9 cellular contexts compared by ENCODE assay signal in genomic region chr17:42512733-42513251, GRCh38. TPM values are rescaled to one million over a fixed set of nuclear protein-coding genes. Genes with fewer than 3 reads are reported as not detected.
DNase-seq lines count a peak whose midpoint lies in the region; ATAC-seq and TF ChIP-seq lines count a peak whose summit lies in the region.
"Had no signal": no experiment of that assay in that cellular context is flagged by ENCODE, and none has a peak within 500 bp of the region (broad histone marks: within the 10 kb centered on the region; RNA-seq: fewer than 3 reads in every experiment).

No MANE protein-coding gene starts in this region.

- ATAC-seq in IMR-90 (ENCODE audit: low read depth) (peak; percentile 50), GM21619 (IDR thresholded peaks at IDR 0.05; ENCODE audit: unreplicated experiment) (no peak)

- H2AK9ac ChIP-seq in IMR-90 (replicated peaks; ENCODE audit: low read depth, low read length, poor library complexity): peak overlapping the region; percentile 25

- H2BK15ac ChIP-seq in IMR-90 (ENCODE audit: low read depth, low read length): no peak overlapping the region

- H3K36me3 ChIP-seq in IMR-90 (ENCODE audit: control insufficient read depth, insufficient read depth, low read length) (peaks cover 18% of the 10 kb centered on the region), tibial artery (peaks cover 12 to 60% (median 46%) of the 10 kb centered on the region in 3 donors), neural progenitor cell (no peaks in the 10 kb centered on the region)

- H3K4me1 ChIP-seq in IMR-90 (ENCODE audit: control insufficient read depth, insufficient read depth, low read length) (peaks cover 38% of the 10 kb centered on the region), tibial artery (peaks cover 0 to 63% (median 51%) of the 10 kb centered on the region in 4 donors), neural progenitor cell (peaks cover 3% of the 10 kb centered on the region)

- H3K27ac ChIP-seq in IMR-90 (ENCODE audit: insufficient read depth, low read length) (peak overlapping the region; percentile 77; the same call in 1 of the 2 replicates), layer of hippocampus (ENCODE audit: low read depth, low read length) (peak overlapping the region; percentile 86), tibial artery (peak overlapping the region; percentile 92), neural progenitor cell (no peak overlapping the region)

- no peak overlapping the region for H3K56ac ChIP-seq in IMR-90 (ENCODE audit: extremely low read depth, insufficient read depth, low read length)

- H2AFZ ChIP-seq in IMR-90 (replicated peaks; ENCODE audit: low read length, poor library complexity) (no peak overlapping the region), neural progenitor cell (replicated peaks) (no peak overlapping the region)

- intact Hi-C loops in IMR-90 (cut with micrococcal nuclease): no loop called here
- intact Hi-C loops in tibial artery (cut with DNase I; ENCODE audit: low total_unique reads): loop anchor here (5.0 kb wide), 1 partner anchor 85 kb away; no protein-coding TSS in a partner anchor

- H4K5ac ChIP-seq in IMR-90 (ENCODE audit: low read depth, low read length): peak overlapping the region; percentile 76

- peak overlapping the region; percentile 5; the same call in 1 of the 2 replicates for H2BK20ac ChIP-seq in IMR-90 (ENCODE audit: low read depth, low read length)

- H4K8ac ChIP-seq in IMR-90 (ENCODE audit: low read depth in 2 of 2, low read length in 2 of 2): 0 out of 4 replicates have a peak overlapping the region, but pooled peaks of 1 of the 2 experiments have one; percentile 32

- peaks cover 31% of the 10 kb centered on the region for H3K36me3 Mint-ChIP-seq in neural progenitor cell

- peaks cover 20% of the 10 kb centered on the region for H3K9me1 ChIP-seq in IMR-90 (ENCODE audit: insufficient read depth, low read length)

- dilution Hi-C loops in IMR-90 (cut with HindIII; ENCODE audit: low sequenced_read_pairs, unreplicated experiment): no loop called here

- no peak for TF ChIP-seq CTCF in IMR-90 (conservative IDR thresholded peaks at IDR 0.05; ENCODE audit: low read depth, low read length)
- no peak for TF ChIP-seq CTCF in tibial artery (IDR thresholded peaks at IDR 0.05)
- TF ChIP-seq CTCF in neural progenitor cell (IDR thresholded peaks at IDR 0.05): no peak

- H2BK5ac ChIP-seq in IMR-90 (ENCODE audit: low read depth, low read length, poor library complexity, severe bottlenecking): peak overlapping the region; percentile 12

- H3K23ac ChIP-seq in IMR-90 (ENCODE audit: low read depth, low read length): no peak overlapping the region

- no peaks in the 10 kb centered on the region for H3K9me3 Mint-ChIP-seq in neural progenitor cell

- H3K4me3 ChIP-seq in IMR-90 (ENCODE audit: insufficient read depth, low read depth, low read length): no peak overlapping the region
- H3K4me3 ChIP-seq in tibial artery: no peak overlapping the region
- H3K4me3 ChIP-seq in neural progenitor cell: no peak overlapping the region

- peak overlapping the region; percentile 45; the same call in 1 of the 2 replicates for H2AK5ac ChIP-seq in IMR-90 (ENCODE audit: low read depth, low read length)

- no peaks in the 10 kb centered on the region for H4K20me1 ChIP-seq in IMR-90 (ENCODE audit: insufficient read depth, low read length)
- no peaks in the 10 kb centered on the region for H4K20me1 ChIP-seq in neural progenitor cell (ENCODE audit: low read depth)

- H3K9me3 ChIP-seq in IMR-90 (ENCODE audit: control insufficient read depth, insufficient read depth, low read length): no peaks in the 10 kb centered on the region
- no peaks in the 10 kb centered on the region for H3K9me3 ChIP-seq in tibial artery
- no peaks in the 10 kb centered on the region for H3K9me3 ChIP-seq in neural progenitor cell (ENCODE audit: low read depth)

- H3K4me1 Mint-ChIP-seq in neural progenitor cell: peaks cover 25% of the 10 kb centered on the region

- in situ Hi-C loops in IMR-90 (cut with MboI; ENCODE audit: low sequenced_read_pairs): no loop called here

- peaks cover 2% of the 10 kb centered on the region for H3K27me3 Mint-ChIP-seq in neural progenitor cell (ENCODE audit: insufficient read depth, low read depth)

- H3K14ac ChIP-seq in IMR-90 (replicated peaks; ENCODE audit: low read depth, low read length): peak overlapping the region; percentile 17

- H3K9ac ChIP-seq in IMR-90 (ENCODE audit: low read depth, low read length): peak overlapping the region; percentile 12; the same call in 1 of the 2 replicates
- no peak overlapping the region for H3K9ac ChIP-seq in neural progenitor cell

- H3K4me3 Mint-ChIP-seq in neural progenitor cell: no peak overlapping the region

- 81% methylated on average over 2 of the region's 6 CpGs; no CpG with 5 or more reads in 1 of the 2 experiments for WGBS in IMR-90 (ENCODE audit: extremely low coverage in 2 of 2, insufficient read length in 1 of 2), 2 experiments

- peaks cover 0 to 29% of the 10 kb centered on the region in 2 experiments; a peak in 2 of 4 replicates for H3K79me1 ChIP-seq in IMR-90 (ENCODE audit: low read depth in 1 of 2, low read length in 2 of 2)

- no peaks in the 10 kb centered on the region for H3K27me3 ChIP-seq in IMR-90 (ENCODE audit: control insufficient read depth, insufficient read depth, low read length)
- no peaks in the 10 kb centered on the region for H3K27me3 ChIP-seq in layer of hippocampus (ENCODE audit: control insufficient read depth, insufficient read depth, low read length)
- H3K27me3 ChIP-seq in tibial artery: no peaks in the 10 kb centered on the region
- H3K27me3 ChIP-seq in neural progenitor cell: no peaks in the 10 kb centered on the region

- DNase-seq in IMR-90 (peak; percentile 56), tibial artery (no peak), neural progenitor cell (ENCODE audit: low spot score) (no peak), SW480 (ENCODE audit: low spot score) (no peak)
- DNase-seq: activated CD8-positive, alpha-beta memory T cell treated with anti-CD3 and anti-CD28 coated beads, Interleukin-2, amount 50 U/mL, for 48 hours; NCI-H526; nucleus accumbens had no signal

- H3K4me2 ChIP-seq in IMR-90 (ENCODE audit: low read depth, low read length) (peak overlapping the region; percentile 40; the same call in 1 of the 2 replicates), neural progenitor cell (no peak overlapping the region)

- peak overlapping the region; percentile 55 for H4K91ac ChIP-seq in IMR-90 (ENCODE audit: insufficient read depth, low read depth, low read length)

- POLR2A ChIA-PET in IMR-90 (lab: Charles Lee; ENCODE audit: unreplicated experiment): no interaction called here

- TF ChIP-seq POLR2A in IMR-90 (IDR thresholded peaks at IDR 0.05; ENCODE audit: low read depth, low read length): no peak

- no peak overlapping the region for H3K27ac Mint-ChIP-seq in neural progenitor cell

- no peak for TF ChIP-seq RAD21 in IMR-90 (IDR thresholded peaks at IDR 0.05; ENCODE audit: low read length)

- H3F3A ChIP-seq in neural progenitor cell (ENCODE audit: low read depth): no peaks in the 10 kb centered on the region

- CTCF ChIA-PET in IMR-90 (lab: Yijun Ruan, JAX): interaction anchor here (0.8 kb wide), 1 partner anchor 106 kb away, joined by 4 read pairs; no protein-coding TSS in a partner anchor

- H2BK120ac ChIP-seq in IMR-90 (ENCODE audit: low read depth, low read length): peak overlapping the region; percentile 67; the same call in 1 of the 2 replicates

- peak overlapping the region; percentile 71 for H3K4ac ChIP-seq in IMR-90 (ENCODE audit: low read depth, low read length)

- no peaks in the 10 kb centered on the region for H3K79me2 ChIP-seq in neural progenitor cell (ENCODE audit: low read depth)

- no TSS peak for BruUV-seq in IMR-90 (replicated peaks; lab: Mats Ljungman, UMichigan)

- peak overlapping the region; percentile 33; the same call in 1 of the 2 replicates for H3K18ac ChIP-seq in IMR-90 (ENCODE audit: low read depth, low read length)

TF ChIP-seq in IMR-90, 13 proteins besides CTCF, POLR2A, EP300 and RAD21:
- no peak for TF ChIP-seq BHLHE40 (IDR thresholded peaks at IDR 0.05; ENCODE audit: low read depth, low read length)

RNA-seq across cellular contexts. Expression of gene NAGLU, which starts 23.2 kb away (rescaled TPM):
- total RNA-seq in IMR-90 (2012; rRNA removed) (6.5 and 7.5 TPM in 2 replicates), neural progenitor cell (ENCODE audit: low replicate concordance) (6.2 and 24.7 TPM in 2 replicates)
- 29.2 TPM in 2 replicates for polyA plus RNA-seq in IMR-90 (2012; rRNA removed)
- 17.3 and 46.5 TPM in 2 replicates for polyA plus RNA-seq in IMR-90 (2012; cell fraction: cytosol; rRNA removed)
- polyA plus RNA-seq in IMR-90 (2012; cell fraction: nucleus; rRNA removed; ENCODE audit: low replicate concordance): 42.7 and 138 TPM in 2 replicates

RNA-seq across cellular contexts. Expression of gene HSD17B1, which starts 39.9 kb away (rescaled TPM):
- total RNA-seq in IMR-90 (2012; rRNA removed): 0.56 and 0.72 TPM in 2 replicates
- polyA plus RNA-seq in IMR-90 (2012; rRNA removed): 1.4 and 2.9 TPM in 2 replicates
- 1.4 and 2.6 TPM in 2 replicates for polyA plus RNA-seq in IMR-90 (2012; cell fraction: cytosol; rRNA removed)
- 1.5 and 3.3 TPM in 2 replicates for polyA plus RNA-seq in IMR-90 (2012; cell fraction: nucleus; rRNA removed; ENCODE audit: low replicate concordance)
- 2.2 and 2.6 TPM in 2 replicates for total RNA-seq in neural progenitor cell (ENCODE audit: low replicate concordance)

RNA-seq across cellular contexts. Expression of gene COASY, which starts 49.2 kb away (rescaled TPM):
- total RNA-seq in IMR-90 (2012; rRNA removed) (9.7 and 10.6 TPM in 2 replicates), neural progenitor cell (ENCODE audit: low replicate concordance) (6.1 and 21.6 TPM in 2 replicates)
- 44.0 and 46.6 TPM in 2 replicates for polyA plus RNA-seq in IMR-90 (2012; rRNA removed)
- 32.3 and 40.6 TPM in 2 replicates for polyA plus RNA-seq in IMR-90 (2012; cell fraction: cytosol; rRNA removed)
- polyA plus RNA-seq in IMR-90 (2012; cell fraction: nucleus; rRNA removed; ENCODE audit: low replicate concordance): 76.9 and 130 TPM in 2 replicates

RNA-seq across cellular contexts. Expression of gene MLX, which starts 54.1 kb away (rescaled TPM):
- total RNA-seq in IMR-90 (2012; rRNA removed): 37.5 and 37.8 TPM in 2 replicates
- 45.5 and 45.6 TPM in 2 replicates for polyA plus RNA-seq in IMR-90 (2012; rRNA removed)
- polyA plus RNA-seq in IMR-90 (2012; cell fraction: cytosol; rRNA removed): 17.2 and 19.2 TPM in 2 replicates
- polyA plus RNA-seq in IMR-90 (2012; cell fraction: nucleus; rRNA removed; ENCODE audit: low replicate concordance): 115 and 123 TPM in 2 replicates
- total RNA-seq in neural progenitor cell (ENCODE audit: low replicate concordance): 15.8 and 21.3 TPM in 2 replicates

RNA-seq across cellular contexts. Expression of gene ATP6V0A1, which starts 54.1 kb away (rescaled TPM):
- 18.8 and 23.6 TPM in 2 replicates for total RNA-seq in IMR-90 (2012; rRNA removed)
- polyA plus RNA-seq in IMR-90 (2012; rRNA removed): 34.0 and 36.2 TPM in 2 replicates
- polyA plus RNA-seq in IMR-90 (2012; cell fraction: cytosol; rRNA removed): 24.2 and 40.8 TPM in 2 replicates
- polyA plus RNA-seq in IMR-90 (2012; cell fraction: nucleus; rRNA removed; ENCODE audit: low replicate concordance): 174 and 188 TPM in 2 replicates
- 30.9 and 40.4 TPM in 2 replicates for total RNA-seq in neural progenitor cell (ENCODE audit: low replicate concordance)
